2 cellular contexts compared by ENCODE assay signal in the genomic region with DNA sequence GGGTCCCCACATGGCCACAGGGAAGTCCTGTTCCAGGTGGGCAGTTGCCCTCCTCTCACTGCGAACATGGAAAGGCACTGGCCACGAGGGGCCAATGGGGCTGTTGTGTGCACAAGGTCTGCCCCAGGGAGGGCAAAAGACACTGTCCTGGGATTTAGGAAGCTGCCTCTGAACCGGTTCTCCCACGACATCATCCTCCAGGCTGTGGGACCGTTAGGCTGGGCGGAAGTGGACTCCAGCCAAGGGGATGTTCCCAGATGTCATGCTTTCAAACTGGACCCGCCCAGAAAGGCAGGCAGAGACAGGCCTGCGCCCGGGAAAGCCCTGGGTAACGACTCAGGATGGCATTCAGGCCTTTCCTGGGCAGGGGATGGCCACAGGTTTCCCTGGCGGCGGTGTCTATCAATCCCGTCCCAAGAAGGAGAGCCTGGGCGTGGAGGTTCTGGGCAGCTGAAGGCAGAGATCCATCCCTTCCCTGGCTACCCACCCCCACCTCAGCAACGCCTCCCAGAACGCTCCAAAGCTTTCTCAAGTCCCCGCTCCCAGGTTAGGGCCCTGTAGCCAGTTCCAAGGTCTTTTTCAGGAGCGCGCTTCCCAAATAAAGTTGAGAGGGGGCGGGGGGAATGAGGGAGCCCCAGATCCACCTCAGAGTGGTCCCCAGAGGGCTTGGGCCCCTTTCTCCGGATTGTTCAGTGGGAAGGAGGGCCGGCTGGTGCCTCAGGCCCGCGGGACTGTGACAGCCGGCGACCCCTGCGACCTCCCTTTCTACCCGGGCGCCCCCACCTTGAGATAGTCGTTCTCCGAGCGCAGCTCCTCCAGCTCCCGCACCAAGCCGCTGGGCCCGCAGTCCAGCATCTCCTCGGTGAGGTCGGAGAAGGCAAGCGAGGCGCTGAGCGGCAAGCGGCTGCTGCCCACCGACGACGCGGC.
TF ChIP-seq lines count a peak whose summit lies in the region.

No MANE protein-coding gene starts in this region.

TF ChIP-seq in HEK293, 187 proteins besides CTCF, POLR2A, EP300 and RAD21 (continued from another document and continues in another):
- TF ChIP-seq, protein P1, sequence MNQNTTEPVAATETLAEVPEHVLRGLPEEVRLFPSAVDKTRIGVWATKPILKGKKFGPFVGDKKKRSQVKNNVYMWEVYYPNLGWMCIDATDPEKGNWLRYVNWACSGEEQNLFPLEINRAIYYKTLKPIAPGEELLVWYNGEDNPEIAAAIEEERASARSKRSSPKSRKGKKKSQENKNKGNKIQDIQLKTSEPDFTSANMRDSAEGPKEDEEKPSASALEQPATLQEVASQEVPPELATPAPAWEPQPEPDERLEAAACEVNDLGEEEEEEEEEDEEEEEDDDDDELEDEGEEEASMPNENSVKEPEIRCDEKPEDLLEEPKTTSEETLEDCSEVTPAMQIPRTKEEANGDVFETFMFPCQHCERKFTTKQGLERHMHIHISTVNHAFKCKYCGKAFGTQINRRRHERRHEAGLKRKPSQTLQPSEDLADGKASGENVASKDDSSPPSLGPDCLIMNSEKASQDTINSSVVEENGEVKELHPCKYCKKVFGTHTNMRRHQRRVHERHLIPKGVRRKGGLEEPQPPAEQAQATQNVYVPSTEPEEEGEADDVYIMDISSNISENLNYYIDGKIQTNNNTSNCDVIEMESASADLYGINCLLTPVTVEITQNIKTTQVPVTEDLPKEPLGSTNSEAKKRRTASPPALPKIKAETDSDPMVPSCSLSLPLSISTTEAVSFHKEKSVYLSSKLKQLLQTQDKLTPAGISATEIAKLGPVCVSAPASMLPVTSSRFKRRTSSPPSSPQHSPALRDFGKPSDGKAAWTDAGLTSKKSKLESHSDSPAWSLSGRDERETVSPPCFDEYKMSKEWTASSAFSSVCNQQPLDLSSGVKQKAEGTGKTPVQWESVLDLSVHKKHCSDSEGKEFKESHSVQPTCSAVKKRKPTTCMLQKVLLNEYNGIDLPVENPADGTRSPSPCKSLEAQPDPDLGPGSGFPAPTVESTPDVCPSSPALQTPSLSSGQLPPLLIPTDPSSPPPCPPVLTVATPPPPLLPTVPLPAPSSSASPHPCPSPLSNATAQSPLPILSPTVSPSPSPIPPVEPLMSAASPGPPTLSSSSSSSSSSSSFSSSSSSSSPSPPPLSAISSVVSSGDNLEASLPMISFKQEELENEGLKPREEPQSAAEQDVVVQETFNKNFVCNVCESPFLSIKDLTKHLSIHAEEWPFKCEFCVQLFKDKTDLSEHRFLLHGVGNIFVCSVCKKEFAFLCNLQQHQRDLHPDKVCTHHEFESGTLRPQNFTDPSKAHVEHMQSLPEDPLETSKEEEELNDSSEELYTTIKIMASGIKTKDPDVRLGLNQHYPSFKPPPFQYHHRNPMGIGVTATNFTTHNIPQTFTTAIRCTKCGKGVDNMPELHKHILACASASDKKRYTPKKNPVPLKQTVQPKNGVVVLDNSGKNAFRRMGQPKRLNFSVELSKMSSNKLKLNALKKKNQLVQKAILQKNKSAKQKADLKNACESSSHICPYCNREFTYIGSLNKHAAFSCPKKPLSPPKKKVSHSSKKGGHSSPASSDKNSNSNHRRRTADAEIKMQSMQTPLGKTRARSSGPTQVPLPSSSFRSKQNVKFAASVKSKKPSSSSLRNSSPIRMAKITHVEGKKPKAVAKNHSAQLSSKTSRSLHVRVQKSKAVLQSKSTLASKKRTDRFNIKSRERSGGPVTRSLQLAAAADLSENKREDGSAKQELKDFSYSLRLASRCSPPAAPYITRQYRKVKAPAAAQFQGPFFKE (tag by site-specific recombination; IDR thresholded peaks at IDR 0.05; ENCODE audit: borderline replicate concordance), result no peak
- TF ChIP-seq ZNF521 (tag by site-specific recombination; IDR thresholded peaks at IDR 0.05), result no peak
- peak; percentile 48; the same call in 1 of the 2 replicates for TF ChIP-seq KLF9 (tag by site-specific recombination; IDR thresholded peaks at IDR 0.05; ENCODE audit: low read depth)
- peak; percentile 59 for TF ChIP-seq ZFHX2 (tag by site-specific recombination; conservative IDR thresholded peaks at IDR 0.05)
- TF ChIP-seq ZNF571 (tag by site-specific recombination; IDR thresholded peaks at IDR 0.05), result no peak
- TF ChIP-seq ZNF549 (tag by site-specific recombination; IDR thresholded peaks at IDR 0.05), result no peak
- TF ChIP-seq, protein P2, sequence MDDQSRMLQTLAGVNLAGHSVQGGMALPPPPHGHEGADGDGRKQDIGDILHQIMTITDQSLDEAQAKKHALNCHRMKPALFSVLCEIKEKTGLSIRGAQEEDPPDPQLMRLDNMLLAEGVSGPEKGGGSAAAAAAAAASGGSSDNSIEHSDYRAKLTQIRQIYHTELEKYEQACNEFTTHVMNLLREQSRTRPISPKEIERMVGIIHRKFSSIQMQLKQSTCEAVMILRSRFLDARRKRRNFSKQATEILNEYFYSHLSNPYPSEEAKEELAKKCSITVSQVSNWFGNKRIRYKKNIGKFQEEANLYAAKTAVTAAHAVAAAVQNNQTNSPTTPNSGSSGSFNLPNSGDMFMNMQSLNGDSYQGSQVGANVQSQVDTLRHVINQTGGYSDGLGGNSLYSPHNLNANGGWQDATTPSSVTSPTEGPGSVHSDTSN (CRISPR knock-in tag; IDR thresholded peaks at IDR 0.05), result no peak
- TF ChIP-seq ZBTB17 (tag by site-specific recombination; IDR thresholded peaks at IDR 0.05), result peak; percentile 60
- no peak for TF ChIP-seq ZNF132 (tag by site-specific recombination; IDR thresholded peaks at IDR 0.05; ENCODE audit: borderline replicate concordance)
- TF ChIP-seq ZNF341 (tag by site-specific recombination; IDR thresholded peaks at IDR 0.05; ENCODE audit: low read depth), result no peak
- no peak for TF ChIP-seq MYNN (tag by site-specific recombination; IDR thresholded peaks at IDR 0.05; ENCODE audit: borderline replicate concordance)
- TF ChIP-seq GLI4 (tag by site-specific recombination; IDR thresholded peaks at IDR 0.05), result no peak
- TF ChIP-seq ZBTB48 (tag by site-specific recombination; IDR thresholded peaks at IDR 0.05), result 0 out of 2 replicates have a peak, but pooled peaks have one; percentile 11
- no peak for TF ChIP-seq WT1 (tag by site-specific recombination; IDR thresholded peaks at IDR 0.05)
- TF ChIP-seq ZNF221 (tag by site-specific recombination; IDR thresholded peaks at IDR 0.05; ENCODE audit: borderline replicate concordance), result no peak
- no peak for TF ChIP-seq ZNF621 (tag by site-specific recombination; IDR thresholded peaks at IDR 0.05)
- TF ChIP-seq, protein P3, sequence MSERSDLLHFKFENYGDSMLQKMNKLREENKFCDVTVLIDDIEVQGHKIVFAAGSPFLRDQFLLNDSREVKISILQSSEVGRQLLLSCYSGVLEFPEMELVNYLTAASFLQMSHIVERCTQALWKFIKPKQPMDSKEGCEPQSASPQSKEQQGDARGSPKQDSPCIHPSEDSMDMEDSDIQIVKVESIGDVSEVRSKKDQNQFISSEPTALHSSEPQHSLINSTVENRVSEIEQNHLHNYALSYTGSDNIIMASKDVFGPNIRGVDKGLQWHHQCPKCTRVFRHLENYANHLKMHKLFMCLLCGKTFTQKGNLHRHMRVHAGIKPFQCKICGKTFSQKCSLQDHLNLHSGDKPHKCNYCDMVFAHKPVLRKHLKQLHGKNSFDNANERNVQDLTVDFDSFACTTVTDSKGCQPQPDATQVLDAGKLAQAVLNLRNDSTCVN (tag by site-specific recombination; optimal IDR thresholded peaks at IDR 0.05), result peak; percentile 28
- TF ChIP-seq ZSCAN23 (tag by site-specific recombination; IDR thresholded peaks at IDR 0.05), result no peak

TF ChIP-seq in HepG2, 621 proteins besides CTCF, POLR2A, EP300 and RAD21 (continued from another document and continues in another):
- TF ChIP-seq, protein P4, sequence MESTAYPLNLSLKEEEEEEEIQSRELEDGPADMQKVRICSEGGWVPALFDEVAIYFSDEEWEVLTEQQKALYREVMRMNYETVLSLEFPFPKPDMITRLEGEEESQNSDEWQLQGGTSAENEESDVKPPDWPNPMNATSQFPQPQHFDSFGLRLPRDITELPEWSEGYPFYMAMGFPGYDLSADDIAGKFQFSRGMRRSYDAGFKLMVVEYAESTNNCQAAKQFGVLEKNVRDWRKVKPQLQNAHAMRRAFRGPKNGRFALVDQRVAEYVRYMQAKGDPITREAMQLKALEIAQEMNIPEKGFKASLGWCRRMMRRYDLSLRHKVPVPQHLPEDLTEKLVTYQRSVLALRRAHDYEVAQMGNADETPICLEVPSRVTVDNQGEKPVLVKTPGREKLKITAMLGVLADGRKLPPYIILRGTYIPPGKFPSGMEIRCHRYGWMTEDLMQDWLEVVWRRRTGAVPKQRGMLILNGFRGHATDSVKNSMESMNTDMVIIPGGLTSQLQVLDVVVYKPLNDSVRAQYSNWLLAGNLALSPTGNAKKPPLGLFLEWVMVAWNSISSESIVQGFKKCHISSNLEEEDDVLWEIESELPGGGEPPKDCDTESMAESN (CRISPR knock-in tag; conservative IDR thresholded peaks at IDR 0.05), result peak; percentile 38; the same call in 1 of the 2 replicates
- no peak for TF ChIP-seq SNAI1 (CRISPR knock-in tag; IDR thresholded peaks at IDR 0.05; ENCODE audit: borderline replicate concordance)
- TF ChIP-seq, protein P5, sequence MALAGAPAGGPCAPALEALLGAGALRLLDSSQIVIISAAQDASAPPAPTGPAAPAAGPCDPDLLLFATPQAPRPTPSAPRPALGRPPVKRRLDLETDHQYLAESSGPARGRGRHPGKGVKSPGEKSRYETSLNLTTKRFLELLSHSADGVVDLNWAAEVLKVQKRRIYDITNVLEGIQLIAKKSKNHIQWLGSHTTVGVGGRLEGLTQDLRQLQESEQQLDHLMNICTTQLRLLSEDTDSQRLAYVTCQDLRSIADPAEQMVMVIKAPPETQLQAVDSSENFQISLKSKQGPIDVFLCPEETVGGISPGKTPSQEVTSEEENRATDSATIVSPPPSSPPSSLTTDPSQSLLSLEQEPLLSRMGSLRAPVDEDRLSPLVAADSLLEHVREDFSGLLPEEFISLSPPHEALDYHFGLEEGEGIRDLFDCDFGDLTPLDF (CRISPR knock-in tag; IDR thresholded peaks at IDR 0.05), result peak; percentile 58; the same call in 1 of the 2 replicates
- TF ChIP-seq ZNF331 (CRISPR knock-in tag; IDR thresholded peaks at IDR 0.05), result peak; percentile 66; the same call in 1 of the 2 replicates
- TF ChIP-seq MAF1 (CRISPR knock-in tag; IDR thresholded peaks at IDR 0.05; ENCODE audit: borderline replicate concordance), result no peak; the same call in 1 of the 2 replicates
- peak; percentile 93 for TF ChIP-seq ZFY (CRISPR knock-in tag; IDR thresholded peaks at IDR 0.05)
- TF ChIP-seq, protein P6, sequence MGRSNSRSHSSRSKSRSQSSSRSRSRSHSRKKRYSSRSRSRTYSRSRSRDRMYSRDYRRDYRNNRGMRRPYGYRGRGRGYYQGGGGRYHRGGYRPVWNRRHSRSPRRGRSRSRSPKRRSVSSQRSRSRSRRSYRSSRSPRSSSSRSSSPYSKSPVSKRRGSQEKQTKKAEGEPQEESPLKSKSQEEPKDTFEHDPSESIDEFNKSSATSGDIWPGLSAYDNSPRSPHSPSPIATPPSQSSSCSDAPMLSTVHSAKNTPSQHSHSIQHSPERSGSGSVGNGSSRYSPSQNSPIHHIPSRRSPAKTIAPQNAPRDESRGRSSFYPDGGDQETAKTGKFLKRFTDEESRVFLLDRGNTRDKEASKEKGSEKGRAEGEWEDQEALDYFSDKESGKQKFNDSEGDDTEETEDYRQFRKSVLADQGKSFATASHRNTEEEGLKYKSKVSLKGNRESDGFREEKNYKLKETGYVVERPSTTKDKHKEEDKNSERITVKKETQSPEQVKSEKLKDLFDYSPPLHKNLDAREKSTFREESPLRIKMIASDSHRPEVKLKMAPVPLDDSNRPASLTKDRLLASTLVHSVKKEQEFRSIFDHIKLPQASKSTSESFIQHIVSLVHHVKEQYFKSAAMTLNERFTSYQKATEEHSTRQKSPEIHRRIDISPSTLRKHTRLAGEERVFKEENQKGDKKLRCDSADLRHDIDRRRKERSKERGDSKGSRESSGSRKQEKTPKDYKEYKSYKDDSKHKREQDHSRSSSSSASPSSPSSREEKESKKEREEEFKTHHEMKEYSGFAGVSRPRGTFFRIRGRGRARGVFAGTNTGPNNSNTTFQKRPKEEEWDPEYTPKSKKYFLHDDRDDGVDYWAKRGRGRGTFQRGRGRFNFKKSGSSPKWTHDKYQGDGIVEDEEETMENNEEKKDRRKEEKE (IDR thresholded peaks at IDR 0.05), result no peak
- no peak for TF ChIP-seq TP53 (CRISPR knock-in tag; conservative IDR thresholded peaks at IDR 0.05)
- TF ChIP-seq TBX2 (CRISPR knock-in tag; IDR thresholded peaks at IDR 0.05; ENCODE audit: borderline replicate concordance), result peak; percentile 64
- TF ChIP-seq, protein P7, sequence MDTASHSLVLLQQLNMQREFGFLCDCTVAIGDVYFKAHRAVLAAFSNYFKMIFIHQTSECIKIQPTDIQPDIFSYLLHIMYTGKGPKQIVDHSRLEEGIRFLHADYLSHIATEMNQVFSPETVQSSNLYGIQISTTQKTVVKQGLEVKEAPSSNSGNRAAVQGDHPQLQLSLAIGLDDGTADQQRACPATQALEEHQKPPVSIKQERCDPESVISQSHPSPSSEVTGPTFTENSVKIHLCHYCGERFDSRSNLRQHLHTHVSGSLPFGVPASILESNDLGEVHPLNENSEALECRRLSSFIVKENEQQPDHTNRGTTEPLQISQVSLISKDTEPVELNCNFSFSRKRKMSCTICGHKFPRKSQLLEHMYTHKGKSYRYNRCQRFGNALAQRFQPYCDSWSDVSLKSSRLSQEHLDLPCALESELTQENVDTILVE (CRISPR knock-in tag; IDR thresholded peaks at IDR 0.05), result 0 out of 2 replicates have a peak, but pooled peaks have one; percentile 29
- TF ChIP-seq HOXA5 (CRISPR knock-in tag; IDR thresholded peaks at IDR 0.05), result 0 out of 2 replicates have a peak, but pooled peaks have one; percentile 60
- TF ChIP-seq, protein P8, sequence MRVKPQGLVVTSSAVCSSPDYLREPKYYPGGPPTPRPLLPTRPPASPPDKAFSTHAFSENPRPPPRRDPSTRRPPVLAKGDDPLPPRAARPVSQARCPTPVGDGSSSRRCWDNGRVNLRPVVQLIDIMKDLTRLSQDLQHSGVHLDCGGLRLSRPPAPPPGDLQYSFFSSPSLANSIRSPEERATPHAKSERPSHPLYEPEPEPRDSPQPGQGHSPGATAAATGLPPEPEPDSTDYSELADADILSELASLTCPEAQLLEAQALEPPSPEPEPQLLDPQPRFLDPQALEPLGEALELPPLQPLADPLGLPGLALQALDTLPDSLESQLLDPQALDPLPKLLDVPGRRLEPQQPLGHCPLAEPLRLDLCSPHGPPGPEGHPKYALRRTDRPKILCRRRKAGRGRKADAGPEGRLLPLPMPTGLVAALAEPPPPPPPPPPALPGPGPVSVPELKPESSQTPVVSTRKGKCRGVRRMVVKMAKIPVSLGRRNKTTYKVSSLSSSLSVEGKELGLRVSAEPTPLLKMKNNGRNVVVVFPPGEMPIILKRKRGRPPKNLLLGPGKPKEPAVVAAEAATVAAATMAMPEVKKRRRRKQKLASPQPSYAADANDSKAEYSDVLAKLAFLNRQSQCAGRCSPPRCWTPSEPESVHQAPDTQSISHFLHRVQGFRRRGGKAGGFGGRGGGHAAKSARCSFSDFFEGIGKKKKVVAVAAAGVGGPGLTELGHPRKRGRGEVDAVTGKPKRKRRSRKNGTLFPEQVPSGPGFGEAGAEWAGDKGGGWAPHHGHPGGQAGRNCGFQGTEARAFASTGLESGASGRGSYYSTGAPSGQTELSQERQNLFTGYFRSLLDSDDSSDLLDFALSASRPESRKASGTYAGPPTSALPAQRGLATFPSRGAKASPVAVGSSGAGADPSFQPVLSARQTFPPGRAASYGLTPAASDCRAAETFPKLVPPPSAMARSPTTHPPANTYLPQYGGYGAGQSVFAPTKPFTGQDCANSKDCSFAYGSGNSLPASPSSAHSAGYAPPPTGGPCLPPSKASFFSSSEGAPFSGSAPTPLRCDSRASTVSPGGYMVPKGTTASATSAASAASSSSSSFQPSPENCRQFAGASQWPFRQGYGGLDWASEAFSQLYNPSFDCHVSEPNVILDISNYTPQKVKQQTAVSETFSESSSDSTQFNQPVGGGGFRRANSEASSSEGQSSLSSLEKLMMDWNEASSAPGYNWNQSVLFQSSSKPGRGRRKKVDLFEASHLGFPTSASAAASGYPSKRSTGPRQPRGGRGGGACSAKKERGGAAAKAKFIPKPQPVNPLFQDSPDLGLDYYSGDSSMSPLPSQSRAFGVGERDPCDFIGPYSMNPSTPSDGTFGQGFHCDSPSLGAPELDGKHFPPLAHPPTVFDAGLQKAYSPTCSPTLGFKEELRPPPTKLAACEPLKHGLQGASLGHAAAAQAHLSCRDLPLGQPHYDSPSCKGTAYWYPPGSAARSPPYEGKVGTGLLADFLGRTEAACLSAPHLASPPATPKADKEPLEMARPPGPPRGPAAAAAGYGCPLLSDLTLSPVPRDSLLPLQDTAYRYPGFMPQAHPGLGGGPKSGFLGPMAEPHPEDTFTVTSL (CRISPR knock-in tag; IDR thresholded peaks at IDR 0.05; ENCODE audit: borderline replicate concordance), result 0 out of 2 replicates have a peak, but pooled peaks have one; percentile 50
- TF ChIP-seq KLF13 (CRISPR knock-in tag; IDR thresholded peaks at IDR 0.05), result no peak
